In genomic region chr15:51970981-51971352, GRCh38 we compare ENCODE assay signal across 8 cellular contexts. TPM values are rescaled to one million over a fixed set of nuclear protein-coding genes. Genes with fewer than 3 reads are reported as not detected.
DNase-seq lines count a peak whose midpoint lies in the region; ATAC-seq, FAIRE-seq and TF ChIP-seq lines count a peak whose summit lies in the region.

No MANE protein-coding gene starts in this region.

- H3K4me3 Mint-ChIP-seq in stimulated activated naive CD8-positive, alpha-beta T cell treated with anti-CD3 and anti-CD28 coated beads, Interleukin-15, Interleukin-2, amounts not matched to agents 100 ng/mL and 50 ng/mL, for 24 hours = peak overlapping the region; percentile 96

- peak overlapping the region; percentile 90 for H3K27ac ChIP-seq in HL-60 (replicated peaks)

- TF ChIP-seq CTCF in HL-60 (IDR thresholded peaks at IDR 0.05; ENCODE audit: insufficient read depth, low read length) (no peak), bronchial epithelial cell (IDR thresholded peaks at IDR 0.05; ENCODE audit: insufficient read depth, low read length, severe bottlenecking) (no peak), mucosa of descending colon (IDR thresholded peaks at IDR 0.05) (no peak)

- H3K4me3 ChIP-seq in HL-60 (replicated peaks; ENCODE audit: insufficient read depth, low read length) (peak overlapping the region; percentile 84), bronchial epithelial cell (ENCODE audit: low read depth, low read length) (peak overlapping the region; percentile 89), mucosa of descending colon (peak overlapping the region; percentile 85)

- intact Hi-C loops in mucosa of descending colon (cut with DNase I, micrococcal nuclease) = no loop called here

- H3K4me1 Mint-ChIP-seq in stimulated activated naive CD8-positive, alpha-beta T cell treated with anti-CD3 and anti-CD28 coated beads, Interleukin-15, Interleukin-2, amounts not matched to agents 100 ng/mL and 50 ng/mL, for 24 hours (ENCODE audit: low read depth) = peaks cover 35% of the 10 kb centered on the region

- FAIRE-seq in bronchial epithelial cell (lab: Jason Lieb, UNC) = no peak

- H3K27ac Mint-ChIP-seq in stimulated activated naive CD8-positive, alpha-beta T cell treated with anti-CD3 and anti-CD28 coated beads, Interleukin-15, Interleukin-2, amounts not matched to agents 100 ng/mL and 50 ng/mL, for 24 hours = peak overlapping the region; percentile 97

- H3K9me3 ChIP-seq in mucosa of descending colon = peaks cover 7% of the 10 kb centered on the region

- H3K4me1 ChIP-seq in mucosa of descending colon (ENCODE audit: low read depth) = peaks cover 8% of the 10 kb centered on the region

- ATAC-seq in stimulated activated naive CD8-positive, alpha-beta T cell treated with anti-CD3 and anti-CD28 coated beads, Interleukin-15, Interleukin-2, amounts not matched to agents 100 U/mL and 50 U/mL, for 24 hours = no peak
- ATAC-seq in mucosa of descending colon (peak; percentile 13), esophagus mucosa (no peak)

- H3K36me3 Mint-ChIP-seq in stimulated activated naive CD8-positive, alpha-beta T cell treated with anti-CD3 and anti-CD28 coated beads, Interleukin-15, Interleukin-2, amounts not matched to agents 100 ng/mL and 50 ng/mL, for 24 hours (ENCODE audit: low read depth) = peaks cover 26% of the 10 kb centered on the region

- H3K27me3 ChIP-seq in HL-60 (ENCODE audit: insufficient read depth, poor library complexity, severe bottlenecking) (no peaks in the 10 kb centered on the region), bronchial epithelial cell (ENCODE audit: control insufficient read depth, insufficient read depth, low read length) (no peaks in the 10 kb centered on the region)

- DNase-seq in stimulated activated naive CD8-positive, alpha-beta T cell treated with anti-CD3 and anti-CD28 coated beads, Interleukin-15, Interleukin-2, amounts not matched to agents 100 U/mL and 50 U/mL, for 24 hours = no peak
- DNase-seq in HL-60 (ENCODE audit: low read depth in 1 of 2, low spot score in 1 of 2) (no peak), bronchial epithelial cell (ENCODE audit: low read depth) (no peak), mucosa of descending colon (no peak), COLO829 (ENCODE audit: low spot score) (no peak), HuH-7.5 (ENCODE audit: low spot score) (no peak)

- H3K27me3 Mint-ChIP-seq in stimulated activated naive CD8-positive, alpha-beta T cell treated with anti-CD3 and anti-CD28 coated beads, Interleukin-15, Interleukin-2, amounts not matched to agents 100 ng/mL and 50 ng/mL, for 24 hours = peaks cover 3% of the 10 kb centered on the region

- H3K36me3 ChIP-seq in bronchial epithelial cell (ENCODE audit: control insufficient read depth, insufficient read depth, low read length) = no peaks in the 10 kb centered on the region
- H3K36me3 ChIP-seq in mucosa of descending colon (ENCODE audit: low read depth) = no peaks in the 10 kb centered on the region

- peaks cover 5% of the 10 kb centered on the region for H3K9me3 Mint-ChIP-seq in stimulated activated naive CD8-positive, alpha-beta T cell treated with anti-CD3 and anti-CD28 coated beads, Interleukin-15, Interleukin-2, amounts not matched to agents 100 ng/mL and 50 ng/mL, for 24 hours

RNA-seq across cellular contexts. Expression of gene LEO1, which starts 0.6 kb away (rescaled TPM):
- 21.9 and 41.2 TPM in 2 replicates for total RNA-seq in bronchial epithelial cell
- total RNA-seq in mucosa of descending colon = 10 to 100 TPM; 21.3 to 26.6 (median 26.3) TPM
- 16.8 TPM for total RNA-seq in esophagus mucosa

RNA-seq across cellular contexts. Expression of gene MAPK6, which starts 48.1 kb away (rescaled TPM):
- total RNA-seq in bronchial epithelial cell = 156 and 197 TPM in 2 replicates
- 10 to 100 TPM; 47.6 to 86.8 (median 73.9) TPM for total RNA-seq in mucosa of descending colon
- total RNA-seq in esophagus mucosa = 83.9 TPM
